16 cellular contexts compared by ENCODE assay signal in the genomic region with DNA sequence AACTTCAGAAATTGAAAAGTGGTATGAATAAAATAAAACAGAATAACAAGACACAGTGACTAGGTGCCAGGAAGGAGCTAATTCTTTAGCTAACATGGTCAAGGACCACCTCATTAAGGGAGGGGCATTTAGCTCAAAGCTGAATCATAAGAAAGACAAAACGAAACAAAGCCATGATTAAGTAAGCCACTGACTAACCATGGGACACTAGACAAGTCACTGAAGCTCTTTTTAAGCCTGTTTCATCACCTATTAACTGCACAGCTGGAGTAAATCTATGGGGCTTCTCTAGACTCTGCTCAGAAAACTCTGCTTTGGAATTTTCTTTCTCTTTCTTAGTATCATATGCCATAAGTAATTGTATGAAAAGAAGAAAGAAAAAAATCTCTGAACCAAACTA. TPM values are rescaled to one million over a fixed set of nuclear protein-coding genes. Genes with fewer than 3 reads are reported as not detected.
DNase-seq lines count a peak whose midpoint lies in the region; ATAC-seq and TF ChIP-seq lines count a peak whose summit lies in the region.
"Had no signal": no experiment of that assay in that cellular context is flagged by ENCODE, and none has a peak within 500 bp of the region (broad histone marks: within the 10 kb centered on the region; RNA-seq: fewer than 3 reads in every experiment).

No MANE protein-coding gene starts in this region.

- peak; percentile 55 for ATAC-seq in stimulated activated effector memory CD8-positive, alpha-beta T cell treated with anti-CD3 and anti-CD28 coated beads, Interleukin-12 subunit alpha, Interleukin-12 subunit beta, amount 100 ng/mL, for 72 hours
- no peak for ATAC-seq in lower lobe of right lung
- ATAC-seq: sciatic nerve, WTC11 had no signal

- H3K9me3 ChIP-seq in lower lobe of right lung, result no peaks in the 10 kb centered on the region
- H3K9me3 ChIP-seq in WERI-Rb-1 (ENCODE audit: severe bottlenecking), result no peaks in the 10 kb centered on the region

- H3K9me3 Mint-ChIP-seq in stimulated activated effector memory CD8-positive, alpha-beta T cell treated with anti-CD3 and anti-CD28 coated beads, Interleukin-12 subunit alpha, Interleukin-12 subunit beta, amount 100 ng/mL, for 72 hours, result no peaks in the 10 kb centered on the region
- H3K9me3 Mint-ChIP-seq: activated T-cell treated with anti-CD3 and anti-CD28 coated beads, Interleukin-2, amount 50 U/mL, for 24 hours; brain; endodermal cell; WTC11 had no signal

- H3K27ac ChIP-seq in RWPE1, result no peak overlapping the region
- no peak overlapping the region for H3K27ac ChIP-seq in lower lobe of right lung
- H3K27ac ChIP-seq in WERI-Rb-1, result no peak overlapping the region

- H3K4me3 ChIP-seq in fibroblast of villous mesenchyme (ENCODE audit: low read depth, low read length) (no peak overlapping the region), lower lobe of right lung (no peak overlapping the region), WERI-Rb-1 (ENCODE audit: low read depth, low read length) (no peak overlapping the region)

- H3K27ac Mint-ChIP-seq in stimulated activated effector memory CD8-positive, alpha-beta T cell treated with anti-CD3 and anti-CD28 coated beads, Interleukin-12 subunit alpha, Interleukin-12 subunit beta, amount 100 ng/mL, for 72 hours, result no peak overlapping the region
- H3K27ac Mint-ChIP-seq: activated T-cell treated with anti-CD3 and anti-CD28 coated beads, Interleukin-2, amount 50 U/mL, for 24 hours; endodermal cell; WTC11 had no signal

- peak; percentile 71 for DNase-seq in HT1080 (ENCODE audit: low read depth)
- DNase-seq in RWPE1 (ENCODE audit: low spot score), result peak; percentile 5
- DNase-seq in fibroblast of villous mesenchyme (ENCODE audit: low read depth), result peak; percentile 56
- no peak for DNase-seq in stimulated activated effector memory CD8-positive, alpha-beta T cell treated with anti-CD3 and anti-CD28 coated beads, Interleukin-12 subunit alpha, Interleukin-12 subunit beta, amount 100 ng/mL, for 72 hours (ENCODE audit: low spot score in 2 of 2)
- DNase-seq in lower lobe of right lung, result no peak
- DNase-seq in COLO668 (lab: John Stamatoyannopoulos, UW; ENCODE audit: unreplicated experiment), result no peak
- DNase-seq in WERI-Rb-1, result no peak
- DNase-seq: activated T-cell treated with anti-CD3 and anti-CD28 coated beads, Interleukin-2, amount 50 U/mL, for 24 hours; COR-L47; endodermal cell; NCI-H1092 treated with DMSO at 0.1 percent for 48 hours; NCI-H510A treated with DMSO at 0.1 percent for 48 hours had no signal

- peaks cover 24% of the 10 kb centered on the region for H3K4me1 ChIP-seq in lower lobe of right lung

- H3K4me3 Mint-ChIP-seq in stimulated activated effector memory CD8-positive, alpha-beta T cell treated with anti-CD3 and anti-CD28 coated beads, Interleukin-12 subunit alpha, Interleukin-12 subunit beta, amount 100 ng/mL, for 72 hours, result no peak overlapping the region
- H3K4me3 Mint-ChIP-seq: activated T-cell treated with anti-CD3 and anti-CD28 coated beads, Interleukin-2, amount 50 U/mL, for 24 hours; brain; endodermal cell; WTC11 had no signal

- no peaks in the 10 kb centered on the region for H3K27me3 ChIP-seq in lower lobe of right lung (ENCODE audit: low read depth)
- no peaks in the 10 kb centered on the region for H3K27me3 ChIP-seq in WERI-Rb-1 (ENCODE audit: insufficient read depth, low read depth, severe bottlenecking)

- TF ChIP-seq CTCF in RWPE1 (conservative IDR thresholded peaks at IDR 0.05; ENCODE audit: low read depth) (no peak), fibroblast of villous mesenchyme (IDR thresholded peaks at IDR 0.05; ENCODE audit: insufficient read depth, low read depth, low read length) (no peak), lower lobe of right lung (IDR thresholded peaks at IDR 0.05) (no peak), WERI-Rb-1 (IDR thresholded peaks at IDR 0.05; ENCODE audit: low read depth, low read length) (no peak)

- no peaks in the 10 kb centered on the region for H3K36me3 Mint-ChIP-seq in stimulated activated effector memory CD8-positive, alpha-beta T cell treated with anti-CD3 and anti-CD28 coated beads, Interleukin-12 subunit alpha, Interleukin-12 subunit beta, amount 100 ng/mL, for 72 hours
- H3K36me3 Mint-ChIP-seq: brain, WTC11 had no signal

- intact Hi-C loops in lower lobe of right lung (cut with DNase I), result no loop called here

- no peaks in the 10 kb centered on the region for H3K4me1 Mint-ChIP-seq in stimulated activated effector memory CD8-positive, alpha-beta T cell treated with anti-CD3 and anti-CD28 coated beads, Interleukin-12 subunit alpha, Interleukin-12 subunit beta, amount 100 ng/mL, for 72 hours

- CTCF ChIA-PET in RWPE1 (lab: Yijun Ruan, JAX), result interaction anchor here (0.6 kb wide), 1 partner anchor 260 kb away, joined by 5 read pairs; no protein-coding TSS in a partner anchor

- H3K36me3 ChIP-seq in lower lobe of right lung (no peaks in the 10 kb centered on the region), WERI-Rb-1 (no peaks in the 10 kb centered on the region)

- POLR2A ChIA-PET in RWPE1 (lab: Yijun Ruan, JAX; ENCODE audit: low non-redundant PET), result no interaction called here

RNA-seq across cellular contexts. Expression of a gene that starts 49.8 kb away (rescaled TPM):
- not detected in 2 replicates for total RNA-seq in HT1080 (2014; rRNA removed; shearing (Covaris generic))
- not detected in 2 replicates for polyA plus RNA-seq in HT1080 (2015; cell fraction: cytosol; rRNA removed)
- polyA plus RNA-seq in HT1080 (2015; cell fraction: nucleus; rRNA removed), result not detected in 2 replicates
- total RNA-seq in fibroblast of villous mesenchyme (1.7 and 1.9 TPM in 2 replicates), lower lobe of right lung (10.7 TPM)
- total RNA-seq: endodermal cell, SK-MEL-5 had no signal

Comparison
In these comparisons a context has a peak if more than half of its experiments do, and no peak if none do; other contexts are left out.
1. DNase-seq: peak in HT1080 (single experiment), RWPE1 (single experiment) and fibroblast of villous mesenchyme (single experiment); none in stimulated activated effector memory CD8-positive, alpha-beta T cell treated with anti-CD3 and anti-CD28 coated beads, Interleukin-12 subunit alpha, Interleukin-12 subunit beta, amount 100 ng/mL, for 72 hours (0 of 2), lower lobe of right lung (single experiment), COLO668 (single experiment) and WERI-Rb-1 (single experiment).